ENCODE assay signal across 7 cellular contexts in the genomic region with DNA sequence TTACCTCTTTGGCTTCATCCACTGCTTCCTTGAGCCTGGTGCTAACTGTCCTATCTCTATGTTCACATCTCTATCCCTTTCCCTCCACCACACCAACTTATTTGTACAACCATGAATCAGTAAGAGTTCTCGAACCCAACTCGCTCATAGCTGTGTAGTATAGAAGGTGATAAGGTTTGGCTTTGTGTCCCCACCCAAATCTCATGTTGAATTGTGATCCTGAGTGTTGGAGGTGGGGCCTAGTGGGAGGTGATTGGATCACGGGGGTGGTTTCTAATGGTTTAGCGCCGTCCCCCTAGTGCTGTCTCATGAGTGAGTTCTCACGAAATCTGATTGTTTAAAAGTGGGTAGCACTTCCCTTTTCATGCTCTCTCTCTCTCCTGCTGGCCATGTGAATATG.
"Had no signal": no experiment of that assay in that cellular context is flagged by ENCODE, and none has a peak within 500 bp of the region (broad histone marks: within the 10 kb centered on the region; RNA-seq: fewer than 3 reads in every experiment).

No MANE protein-coding gene starts in this region.

- DNase-seq: H9, HCEC 1CT, HFFc6, KBM-7 had no signal

- H3K36me3 Mint-ChIP-seq: IgD-negative memory B cell had no signal

- H2AFZ ChIP-seq: GM23338 had no signal

- H3K27ac ChIP-seq: HL-60 had no signal

- H3K27me3 Mint-ChIP-seq: IgD-negative memory B cell had no signal

- H3K4me3 ChIP-seq: GM23338 had no signal

- H3K9me3 Mint-ChIP-seq: H9 had no signal

- H3K4me1 Mint-ChIP-seq: IgD-negative memory B cell had no signal

- H3K4me3 Mint-ChIP-seq: GM23338, H9, HFFc6, IgD-negative memory B cell had no signal

- H3K4me2 ChIP-seq: GM23338 had no signal

- H3K27ac Mint-ChIP-seq: GM23338, HFFc6, IgD-negative memory B cell had no signal
